Comparison of ENCODE assay signal across 37 cellular contexts in genomic region chr15:78527325-78527724, GRCh38. TPM values are rescaled to one million over a fixed set of nuclear protein-coding genes. Genes with fewer than 3 reads are reported as not detected.
"Had no signal": no experiment of that assay in that cellular context is flagged by ENCODE, and none has a peak within 500 bp of the region (broad histone marks: within the 10 kb centered on the region; RNA-seq: fewer than 3 reads in every experiment).

No MANE protein-coding gene starts in this region.

- H3K9me3 ChIP-seq: ascending aorta, Peyer's patch had no signal

- H3K9me3 Mint-ChIP-seq: activated B cell treated with CpG ODN at 0.5 μM for 24 hours; activated CD4-positive, alpha-beta memory T cell treated with anti-CD3 and anti-CD28 coated beads, Interleukin-2, amount 10 ng/mL, durations not matched to agents 7 days and 5 days; activated naive CD8-positive, alpha-beta T cell treated with anti-CD3 and anti-CD28 coated beads, Interleukin-2, amount 10 ng/mL, durations not matched to agents 7 days and 5 days; central memory CD8-positive, alpha-beta T cell had no signal

- H3K36me3 ChIP-seq: cardiac muscle cell, Peyer's patch had no signal

- H3K4me3 ChIP-seq: ascending aorta, cardiac muscle cell, Peyer's patch had no signal

- H3K27ac Mint-ChIP-seq: activated B cell treated with CpG ODN at 0.5 μM for 24 hours; activated CD4-positive, alpha-beta memory T cell treated with anti-CD3 and anti-CD28 coated beads, Interleukin-2, amount 10 ng/mL, durations not matched to agents 7 days and 5 days; activated CD8-positive, alpha-beta memory T cell treated with anti-CD3 and anti-CD28 coated beads, Interleukin-2, amount 10 ng/mL, durations not matched to agents 7 days and 5 days; activated naive CD8-positive, alpha-beta T cell treated with anti-CD3 and anti-CD28 coated beads, Interleukin-2, amount 10 ng/mL, durations not matched to agents 7 days and 5 days had no signal

- H3K4me2 ChIP-seq: KMS-11 had no signal

- H3K27ac ChIP-seq: ascending aorta, cardiac muscle cell, KMS-11, Peyer's patch, VCaP had no signal

- H3K4me1 ChIP-seq: ascending aorta, Peyer's patch had no signal

- H3K4me1 Mint-ChIP-seq: activated B cell treated with CpG ODN at 0.5 μM for 24 hours; activated CD4-positive, alpha-beta memory T cell treated with anti-CD3 and anti-CD28 coated beads, Interleukin-2, amount 10 ng/mL, durations not matched to agents 7 days and 5 days; activated CD8-positive, alpha-beta memory T cell treated with anti-CD3 and anti-CD28 coated beads, Interleukin-2, amount 10 ng/mL, durations not matched to agents 7 days and 5 days; activated naive CD8-positive, alpha-beta T cell treated with anti-CD3 and anti-CD28 coated beads, Interleukin-2, amount 10 ng/mL, durations not matched to agents 7 days and 5 days; central memory CD8-positive, alpha-beta T cell had no signal

- H3K36me3 Mint-ChIP-seq: activated naive CD8-positive, alpha-beta T cell treated with anti-CD3 and anti-CD28 coated beads, Interleukin-2, amount 10 ng/mL, durations not matched to agents 7 days and 5 days had no signal

- H3K4me3 Mint-ChIP-seq: activated B cell treated with CpG ODN at 0.5 μM for 24 hours; activated CD4-positive, alpha-beta memory T cell treated with anti-CD3 and anti-CD28 coated beads, Interleukin-2, amount 10 ng/mL, durations not matched to agents 7 days and 5 days; activated CD8-positive, alpha-beta memory T cell treated with anti-CD3 and anti-CD28 coated beads, Interleukin-2, amount 10 ng/mL, durations not matched to agents 7 days and 5 days; activated naive CD8-positive, alpha-beta T cell treated with anti-CD3 and anti-CD28 coated beads, Interleukin-2, amount 10 ng/mL, durations not matched to agents 7 days and 5 days; central memory CD8-positive, alpha-beta T cell had no signal

- H3K27me3 ChIP-seq: ascending aorta, cardiac muscle cell, Peyer's patch had no signal

- H3K27me3 Mint-ChIP-seq: activated B cell treated with CpG ODN at 0.5 μM for 24 hours; activated CD8-positive, alpha-beta memory T cell treated with anti-CD3 and anti-CD28 coated beads, Interleukin-2, amount 10 ng/mL, durations not matched to agents 7 days and 5 days; activated naive CD8-positive, alpha-beta T cell treated with anti-CD3 and anti-CD28 coated beads, Interleukin-2, amount 10 ng/mL, durations not matched to agents 7 days and 5 days; central memory CD8-positive, alpha-beta T cell had no signal

- ATAC-seq: activated CD8-positive, alpha-beta memory T cell treated with anti-CD3 and anti-CD28 coated beads, Interleukin-2, amount 10 ng/mL, durations not matched to agents 7 days and 5 days; PC-3; SK-N-SH treated with all-trans-retinoic acid at 6 μM for 48 hours had no signal

- DNase-seq: activated B cell treated with CpG ODN at 0.5 μM for 24 hours; activated CD4-positive, alpha-beta memory T cell treated with anti-CD3 and anti-CD28 coated beads, Interleukin-2, amount 10 ng/mL, durations not matched to agents 7 days and 5 days; activated CD4-positive, alpha-beta T cell treated with anti-CD3 and anti-CD28 coated beads for 48 hours; activated CD4-positive, CD25-positive, alpha-beta regulatory T cell treated with anti-CD3 and anti-CD28 coated beads, Interleukin-2, amount 50 U/mL, for 72 hours; activated CD8-positive, alpha-beta memory T cell treated with anti-CD3 and anti-CD28 coated beads for 24 hours; activated CD8-positive, alpha-beta memory T cell treated with anti-CD3 and anti-CD28 coated beads, Interleukin-2, amount 10 ng/mL, durations not matched to agents 7 days and 5 days; activated CD8-positive, alpha-beta memory T cell treated with anti-CD3 and anti-CD28 coated beads, Interleukin-2, amount 50 U/mL, for 48 hours; activated effector memory CD4-positive, alpha-beta T cell treated with Interleukin-2 at 50 U/mL for 16 hours; activated naive CD4-positive, alpha-beta T cell treated with anti-CD3 and anti-CD28 coated beads, Interleukin-2, amount 50 U/mL, for 16 hours; activated naive CD8-positive, alpha-beta T cell treated with anti-CD3 and anti-CD28 coated beads, Interleukin-2, amount 10 ng/mL, durations not matched to agents 7 days and 5 days; activated T-cell treated with anti-CD3 and anti-CD28 coated beads, Interleukin-2, amount 50 U/mL, for 48 hours; amygdala; NCI-H1092 treated with DMSO at 0.1 percent for 48 hours; NCI-H1417; NCI-H146; NCI-H187 treated with DMSO at 0.1 percent for 48 hours; NCI-H2081; NCI-H2171 treated with DMSO at 0.1 percent for 48 hours; NCI-H2227 treated with DMSO at 0.1 percent for 48 hours; NCI-H446 treated with DMSO at 0.1 percent for 48 hours; NCI-H524; NCI-H69; NCI-H82; PC-3; Peyer's patch; RPMI8226; SHP77 treated with DMSO at 0.1 percent for 48 hours; SW 1271; T-helper 1 cell; T-helper 2 cell; T-helper 9 cell had no signal

RNA-seq across cellular contexts. Expression of gene CHRNA5, which starts 38.0 kb away (rescaled TPM):
- total RNA-seq: ascending aorta had no signal
